ENCODE assay signal across 14 cellular contexts in genomic region chr20:41158082-41158625, GRCh38. TPM values are rescaled to one million over a fixed set of nuclear protein-coding genes. Genes with fewer than 3 reads are reported as not detected.
A peak's percentile ranks its signal among the peaks of the same experiment; 100 is the strongest.
DNase-seq lines count a peak whose midpoint lies in the region; ATAC-seq and TF ChIP-seq lines count a peak whose summit lies in the region.
"Had no signal": no experiment of that assay in that cellular context is flagged by ENCODE, and none has a peak within 500 bp of the region (broad histone marks: within the 10 kb centered on the region; RNA-seq: fewer than 3 reads in every experiment).

No MANE protein-coding gene starts in this region.

- H3K27me3 Mint-ChIP-seq in activated CD4-positive, alpha-beta T cell treated with anti-CD3 and anti-CD28 coated beads, Interleukin-2, amount 10 ng/mL, durations not matched to agents 7 days and 5 days = no peaks in the 10 kb centered on the region
- no peaks in the 10 kb centered on the region for H3K27me3 Mint-ChIP-seq in WTC11 (ENCODE audit: low read depth)

- H3K27ac ChIP-seq in esophagus squamous epithelium (peak overlapping the region; percentile 31 to 68 (median 54)), stomach (peak overlapping the region in 4 of 5 donors; percentile 17 to 65 (median 44)), tibial artery (no peak overlapping the region)
- H3K27ac ChIP-seq: psoas muscle had no signal

- TF ChIP-seq CTCF in WTC11 (IDR thresholded peaks at IDR 0.05) = no peak
- TF ChIP-seq CTCF in esophagus squamous epithelium (IDR thresholded peaks at IDR 0.05) = no peak
- TF ChIP-seq CTCF in stomach (IDR thresholded peaks at IDR 0.05) = no peak
- TF ChIP-seq CTCF in tibial artery (IDR thresholded peaks at IDR 0.05) = no peak

- H3K9me3 Mint-ChIP-seq in activated CD4-positive, alpha-beta T cell treated with anti-CD3 and anti-CD28 coated beads, Interleukin-2, amount 10 ng/mL, durations not matched to agents 7 days and 5 days = no peaks in the 10 kb centered on the region
- H3K9me3 Mint-ChIP-seq in WTC11 = no peaks in the 10 kb centered on the region

- H3K9me3 ChIP-seq in esophagus squamous epithelium = no peaks in the 10 kb centered on the region
- H3K9me3 ChIP-seq in stomach = no peaks in the 10 kb centered on the region
- no peaks in the 10 kb centered on the region for H3K9me3 ChIP-seq in tibial artery
- H3K9me3 ChIP-seq: psoas muscle had no signal

- POLR2A ChIA-PET in activated CD4-positive, alpha-beta T cell treated with anti-CD3 and anti-CD28 coated beads, Interleukin-2, amount 10 ng/mL, durations not matched to agents 7 days and 5 days (lab: Charles Lee) = interaction anchor here (0.8 to 1.9 kb wide), 3 partner anchors 15 to 19 kb away, joined by 3 to 11 read pairs (median 8); no protein-coding TSS in a partner anchor
- POLR2A ChIA-PET in WTC11 (lab: Charles Lee) = no interaction called here

- H3K4me1 Mint-ChIP-seq in activated CD4-positive, alpha-beta T cell treated with anti-CD3 and anti-CD28 coated beads, Interleukin-2, amount 10 ng/mL, durations not matched to agents 7 days and 5 days = peaks cover 87% of the 10 kb centered on the region
- H3K4me1 Mint-ChIP-seq in WTC11 = peaks cover 45% of the 10 kb centered on the region

- peaks cover 78% of the 10 kb centered on the region for H3K36me3 Mint-ChIP-seq in activated CD4-positive, alpha-beta T cell treated with anti-CD3 and anti-CD28 coated beads, Interleukin-2, amount 10 ng/mL, durations not matched to agents 7 days and 5 days (ENCODE audit: low read depth)
- peaks cover 30% of the 10 kb centered on the region for H3K36me3 Mint-ChIP-seq in WTC11

- no peak for ATAC-seq in WTC11
- ATAC-seq: HCT116, psoas muscle, SK-N-SH treated with all-trans-retinoic acid at 6 μM for 48 hours had no signal

- TF ChIP-seq POLR2A in esophagus squamous epithelium (IDR thresholded peaks at IDR 0.05) = no peak
- no peak for TF ChIP-seq POLR2A in stomach (IDR thresholded peaks at IDR 0.05)

- H3K4me3 ChIP-seq in esophagus squamous epithelium = no peak overlapping the region
- H3K4me3 ChIP-seq in stomach = no peak overlapping the region
- no peak overlapping the region for H3K4me3 ChIP-seq in tibial artery
- H3K4me3 ChIP-seq: psoas muscle had no signal

- H3K27me3 ChIP-seq in esophagus squamous epithelium (no peaks in the 10 kb centered on the region), stomach (no peaks in the 10 kb centered on the region), tibial artery (no peaks in the 10 kb centered on the region)

- TF ChIP-seq EP300 in stomach (IDR thresholded peaks at IDR 0.05) = no peak

- H3K4me1 ChIP-seq in esophagus squamous epithelium = peaks cover 10 to 89% (median 46%) of the 10 kb centered on the region in 3 donors
- peaks cover 32 to 75% (median 57%) of the 10 kb centered on the region in 4 donors for H3K4me1 ChIP-seq in stomach
- peaks cover 0 to 62% (median 25%) of the 10 kb centered on the region in 4 donors for H3K4me1 ChIP-seq in tibial artery

- CTCF ChIA-PET in activated CD4-positive, alpha-beta T cell treated with anti-CD3 and anti-CD28 coated beads, Interleukin-2, amount 10 ng/mL, durations not matched to agents 7 days and 5 days (lab: Charles Lee) = interaction anchor here (1.0 to 14.7 kb wide), 8 partner anchors 10 to 75 kb away, joined by 4 to 139 read pairs (median 6); partner anchors contain the start of gene PLCG1
- CTCF ChIA-PET in WTC11 (lab: Charles Lee) = interaction anchor here (1.3 to 3.2 kb wide), 4 partner anchors 14 to 192 kb away, joined by 3 to 19 read pairs (median 12); partner anchors contain the start of gene LPIN3

- intact Hi-C loops in esophagus squamous epithelium (cut with DNase I) (no loop called here), stomach (cut with DNase I; ENCODE audit: low total_unique reads) (no loop called here), tibial artery (cut with DNase I; ENCODE audit: low total_unique reads) (no loop called here)

- WGBS in esophagus squamous epithelium, 2 donors = 45 to 60% methylated on average over 2 to 6 of the region's 6 CpGs
- 74 to 92% (median 80%) methylated on average over 6 of the region's 6 CpGs for WGBS in stomach, 5 donors

- H3K27ac Mint-ChIP-seq in activated CD4-positive, alpha-beta T cell treated with anti-CD3 and anti-CD28 coated beads, Interleukin-2, amount 10 ng/mL, durations not matched to agents 7 days and 5 days = peak overlapping the region; percentile 97
- H3K27ac Mint-ChIP-seq in WTC11 = peak overlapping the region; percentile 88

- H3K4me3 Mint-ChIP-seq in activated CD4-positive, alpha-beta T cell treated with anti-CD3 and anti-CD28 coated beads, Interleukin-2, amount 10 ng/mL, durations not matched to agents 7 days and 5 days = peak overlapping the region; percentile 75
- no peak overlapping the region for H3K4me3 Mint-ChIP-seq in WTC11

- H3K36me3 ChIP-seq in esophagus squamous epithelium = peaks cover 2 to 35% (median 7%) of the 10 kb centered on the region in 3 donors
- H3K36me3 ChIP-seq in stomach = peaks cover 15 to 36% (median 26%) of the 10 kb centered on the region in 4 donors
- H3K36me3 ChIP-seq in tibial artery = peaks cover 12 to 26% (median 17%) of the 10 kb centered on the region in 3 donors

- DNase-seq in activated CD4-positive, alpha-beta T cell treated with anti-CD3 and anti-CD28 coated beads, Interleukin-2, amount 10 ng/mL, durations not matched to agents 7 days and 5 days = no peak
- DNase-seq in activated CD4-positive, alpha-beta T cell treated with anti-CD3 and anti-CD28 coated beads, Interleukin-2, amount 50 U/mL, for 4 hours = no peak
- DNase-seq in WTC11 (ENCODE audit: low spot score) = no peak
- DNase-seq in esophagus squamous epithelium (lab: John Stamatoyannopoulos, UW) = no peak
- no peak for DNase-seq in stomach
- DNase-seq in ecto neural progenitor cell (ENCODE audit: low spot score) = no peak
- DNase-seq in NCI-H2196 (lab: John Stamatoyannopoulos, UW; ENCODE audit: unreplicated experiment) = no peak
- no peak for DNase-seq in tibial artery
- DNase-seq: DMS 273 treated with DMSO at 0.1 percent for 48 hours; hippocampal formation; stimulated activated CD4-positive, alpha-beta T cell treated with anti-CD3 and anti-CD28 coated beads, Interleukin-2, amount 100 ng/mL, for 48 hours had no signal

TF ChIP-seq in WTC11, 78 proteins besides CTCF, POLR2A, EP300 and RAD21 (continues in another document):
- TF ChIP-seq ZNF281 (CRISPR knock-in tag; IDR thresholded peaks at IDR 0.05) (no peak), ZSCAN18 (CRISPR knock-in tag; IDR thresholded peaks at IDR 0.05) (no peak), E2F4 (CRISPR knock-in tag; IDR thresholded peaks at IDR 0.05; ENCODE audit: borderline replicate concordance, low read depth) (no peak), CBFB (CRISPR knock-in tag; IDR thresholded peaks at IDR 0.05; ENCODE audit: low read depth) (no peak), NFATC4 (CRISPR knock-in tag; IDR thresholded peaks at IDR 0.05) (no peak), HMGA2 (CRISPR knock-in tag; IDR thresholded peaks at IDR 0.05) (no peak), SP1 (CRISPR knock-in tag; conservative IDR thresholded peaks at IDR 0.05) (no peak), TEAD1 (CRISPR knock-in tag; IDR thresholded peaks at IDR 0.05) (no peak), KAT7 (CRISPR knock-in tag; IDR thresholded peaks at IDR 0.05; ENCODE audit: borderline replicate concordance) (no peak), PRRX2 (CRISPR knock-in tag; IDR thresholded peaks at IDR 0.05) (no peak)

RNA-seq across cellular contexts. Expression of gene PLCG1, which starts 20.8 kb away (rescaled TPM):
- 100 to 1,000 TPM; 395 to 443 TPM for total RNA-seq in activated CD4-positive, alpha-beta T cell treated with anti-CD3 and anti-CD28 coated beads, Interleukin-2, amount 10 ng/mL, durations not matched to agents 7 days and 5 days
- total RNA-seq in WTC11 (2021) (177 to 201 TPM (median 194 TPM) in 3 replicates), esophagus squamous epithelium (10 to 100 TPM; 30.4 to 84.7 (median 47.8) TPM), stomach (100 to 1,000 TPM in 2 of 5 donors, 10 to 100 TPM in 3; 37.9 to 576 (median 86.1) TPM)
- polyA plus RNA-seq in stomach = 10 to 100 TPM; 16.3 to 32.9 (median 17.5) TPM

Comparison
In these comparisons a context has a peak if more than half of its experiments do, and no peak if none do; other contexts are left out.
1. H3K27ac ChIP-seq: peak in esophagus squamous epithelium (4 of 4) and stomach (4 of 5); none in tibial artery (0 of 2).